Comparison of ENCODE assay signal across 10 cellular contexts in genomic region chr2:64876137-64876647, GRCh38.
A peak's percentile ranks its signal among the peaks of the same experiment; 100 is the strongest.
DNase-seq lines count a peak whose midpoint lies in the region; ATAC-seq lines count a peak whose summit lies in the region.
"Had no signal": no experiment of that assay in that cellular context is flagged by ENCODE, and none has a peak within 500 bp of the region (broad histone marks: within the 10 kb centered on the region; RNA-seq: fewer than 3 reads in every experiment).

No MANE protein-coding gene starts in this region.

- no peak overlapping the region for H3K23ac ChIP-seq in mesendoderm (ENCODE audit: low read length)

- no peak overlapping the region for H3K4me2 ChIP-seq in mesendoderm (ENCODE audit: low read length)

- DNase-seq in Ammon's horn (ENCODE audit: low spot score), result peak; percentile 39
- peak; percentile 11 for DNase-seq in NCI-H2171 (lab: John Stamatoyannopoulos, UW)
- peak; percentile 78 to 83 for DNase-seq in dermis microvascular lymphatic vessel endothelial cell (ENCODE audit: low read depth in 2 of 2)
- peak; percentile 95 for DNase-seq in mesendoderm
- no peak for DNase-seq in cerebellar nuclear complex (lab: John Stamatoyannopoulos, UW)
- no peak for DNase-seq in activated T-cell treated with anti-CD3 and anti-CD28 coated beads for 4 hours
- DNase-seq: activated CD4-positive, alpha-beta T cell treated with anti-CD3 and anti-CD28 coated beads for 48 hours; GF-D8 had no signal

- no peaks in the 10 kb centered on the region for H3K36me3 ChIP-seq in mesendoderm (ENCODE audit: control insufficient read depth, insufficient read depth, low read length)

- H2BK15ac ChIP-seq in mesendoderm (replicated peaks; ENCODE audit: low read depth), result no peak overlapping the region

- no peaks in the 10 kb centered on the region for H3K79me2 ChIP-seq in mesendoderm (ENCODE audit: control insufficient read depth, insufficient read depth, low read length)

- no peak overlapping the region for H3K9ac ChIP-seq in mesendoderm (ENCODE audit: low read length)

- H2AK5ac ChIP-seq in mesendoderm (ENCODE audit: low read length), result no peak overlapping the region

- peaks cover 3% of the 10 kb centered on the region for H3K4me1 ChIP-seq in mesendoderm (ENCODE audit: control insufficient read depth, low read depth, low read length)

- no peak overlapping the region for H3K18ac ChIP-seq in mesendoderm (ENCODE audit: low read length)

- ATAC-seq in GM21447 (IDR thresholded peaks at IDR 0.05; ENCODE audit: unreplicated experiment) (no peak), GM21423 (IDR thresholded peaks at IDR 0.05; ENCODE audit: unreplicated experiment) (no peak)

- H2BK120ac ChIP-seq in mesendoderm (ENCODE audit: low read depth, low read length), result no peak overlapping the region

- peak overlapping the region; percentile 59 for H3K27ac ChIP-seq in mesendoderm (ENCODE audit: low read depth, low read length)

- no peak overlapping the region for H3K4ac ChIP-seq in mesendoderm (ENCODE audit: low read depth, low read length)

- H4K5ac ChIP-seq in mesendoderm (ENCODE audit: low read length), result no peak overlapping the region

- peak overlapping the region; percentile 22 for H3K56ac ChIP-seq in mesendoderm (ENCODE audit: low read length)

- WGBS in mesendoderm (ENCODE audit: extremely low coverage, insufficient coverage, low lambda C conversion rate), result no CpG with 5 or more reads among the region's 3 CpGs

- no peak overlapping the region for H2BK5ac ChIP-seq in mesendoderm (ENCODE audit: low read length)

- H3K27me3 ChIP-seq in mesendoderm (ENCODE audit: insufficient read depth, low read length, poor library complexity), result no peaks in the 10 kb centered on the region

- no peaks in the 10 kb centered on the region for H3K79me1 ChIP-seq in mesendoderm (ENCODE audit: low read length)

- no peak overlapping the region for H4K8ac ChIP-seq in mesendoderm (ENCODE audit: low read depth, low read length)

- no peak overlapping the region for H3K4me3 ChIP-seq in mesendoderm (ENCODE audit: low read length)

Comparison
In these comparisons a context has a peak if more than half of its experiments do, and no peak if none do; other contexts are left out.
1. DNase-seq: peak in Ammon's horn (single experiment), NCI-H2171 (single experiment), dermis microvascular lymphatic vessel endothelial cell (2 of 2) and mesendoderm (single experiment); none in cerebellar nuclear complex (0 of 2) and activated T-cell treated with anti-CD3 and anti-CD28 coated beads for 4 hours (single experiment).